1 cellular context compared by ENCODE assay signal in genomic region chr6:94751641-94752329, GRCh38.
TF ChIP-seq lines count a peak whose summit lies in the region.

No MANE protein-coding gene starts in this region.

TF ChIP-seq in HepG2, 621 proteins besides CTCF, POLR2A, EP300 and RAD21 (continued from another document):
- TF ChIP-seq, protein P1, sequence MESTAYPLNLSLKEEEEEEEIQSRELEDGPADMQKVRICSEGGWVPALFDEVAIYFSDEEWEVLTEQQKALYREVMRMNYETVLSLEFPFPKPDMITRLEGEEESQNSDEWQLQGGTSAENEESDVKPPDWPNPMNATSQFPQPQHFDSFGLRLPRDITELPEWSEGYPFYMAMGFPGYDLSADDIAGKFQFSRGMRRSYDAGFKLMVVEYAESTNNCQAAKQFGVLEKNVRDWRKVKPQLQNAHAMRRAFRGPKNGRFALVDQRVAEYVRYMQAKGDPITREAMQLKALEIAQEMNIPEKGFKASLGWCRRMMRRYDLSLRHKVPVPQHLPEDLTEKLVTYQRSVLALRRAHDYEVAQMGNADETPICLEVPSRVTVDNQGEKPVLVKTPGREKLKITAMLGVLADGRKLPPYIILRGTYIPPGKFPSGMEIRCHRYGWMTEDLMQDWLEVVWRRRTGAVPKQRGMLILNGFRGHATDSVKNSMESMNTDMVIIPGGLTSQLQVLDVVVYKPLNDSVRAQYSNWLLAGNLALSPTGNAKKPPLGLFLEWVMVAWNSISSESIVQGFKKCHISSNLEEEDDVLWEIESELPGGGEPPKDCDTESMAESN (CRISPR knock-in tag; conservative IDR thresholded peaks at IDR 0.05), result no peak
- TF ChIP-seq FOXM1 (CRISPR knock-in tag; IDR thresholded peaks at IDR 0.05), result no peak
- TF ChIP-seq ZBTB21 (CRISPR knock-in tag; IDR thresholded peaks at IDR 0.05), result no peak
- TF ChIP-seq ZNF383 (CRISPR knock-in tag; IDR thresholded peaks at IDR 0.05; ENCODE audit: borderline replicate concordance), result no peak
